ENCODE assay signal across 36 cellular contexts in genomic region chr6:8275667-8276066, GRCh38.
"Had no signal": no experiment of that assay in that cellular context is flagged by ENCODE, and none has a peak within 500 bp of the region (broad histone marks: within the 10 kb centered on the region; RNA-seq: fewer than 3 reads in every experiment).

No MANE protein-coding gene starts in this region.

- H3K9me3 Mint-ChIP-seq: activated B cell treated with CpG ODN at 0.5 μM for 24 hours; activated CD4-positive, alpha-beta memory T cell treated with anti-CD3 and anti-CD28 coated beads for 36 hours; activated CD4-positive, alpha-beta T cell treated with anti-CD3 and anti-CD28 coated beads, Interleukin-2, amount 10 ng/mL, durations not matched to agents 24 days and 14 days; activated CD8-positive, alpha-beta T cell treated with anti-CD3 and anti-CD28 coated beads for 36 hours; activated naive CD4-positive, alpha-beta T cell treated with anti-CD3 and anti-CD28 coated beads for 36 hours; activated naive CD4-positive, alpha-beta T cell treated with anti-CD3 and anti-CD28 coated beads, Interleukin-2, amount 50 U/mL, for 72 hours; activated naive CD8-positive, alpha-beta T cell treated with anti-CD3 and anti-CD28 coated beads for 36 hours; activated T-cell treated with anti-CD3 and anti-CD28 coated beads, Interleukin-2, amount 50 U/mL, for 4 hours; activated T-cell treated with anti-CD3 and anti-CD28 coated beads, Interleukin-2, amount 50 U/mL, for 72 hours; activated T-helper 1 cell treated with anti-CD3 and anti-CD28 coated beads, Interleukin-12 subunit alpha, Interleukin-12 subunit beta, Interleukin-2, Interleukin-4 antibody, amounts not matched to agents 30 ng/mL and 10 ng/mL and 1 ng/mL, durations not matched to agents 14 hours and 24 hours and 36 hours; activated T-helper 17 cell treated with anti-CD3 and anti-CD28 coated beads, Interleukin-2, amount 50 U/mL, for 72 hours; T-helper 2 cell treated with Interferon-gamma antibody and Interleukin-4, amounts not matched to agents 5 μg/mL and 100 μg/mL, for 36 hours had no signal

- H3K4me1 ChIP-seq: adrenal gland, body of pancreas, breast epithelium had no signal

- H3K4me3 Mint-ChIP-seq: activated B cell treated with CpG ODN at 0.5 μM for 24 hours; activated CD4-positive, alpha-beta memory T cell treated with anti-CD3 and anti-CD28 coated beads for 36 hours; activated CD4-positive, alpha-beta T cell treated with anti-CD3 and anti-CD28 coated beads, Interleukin-2, amount 10 ng/mL, durations not matched to agents 24 days and 14 days; activated CD8-positive, alpha-beta T cell treated with anti-CD3 and anti-CD28 coated beads for 36 hours; activated naive CD4-positive, alpha-beta T cell treated with anti-CD3 and anti-CD28 coated beads for 36 hours; activated naive CD8-positive, alpha-beta T cell treated with anti-CD3 and anti-CD28 coated beads for 36 hours; activated T-cell treated with anti-CD3 and anti-CD28 coated beads, Interleukin-2, amount 50 U/mL, for 4 hours; activated T-cell treated with anti-CD3 and anti-CD28 coated beads, Interleukin-2, amount 50 U/mL, for 72 hours; activated T-helper 1 cell treated with anti-CD3 and anti-CD28 coated beads, Interleukin-12 subunit alpha, Interleukin-12 subunit beta, Interleukin-2, Interleukin-4 antibody, amounts not matched to agents 30 ng/mL and 10 ng/mL and 1 ng/mL, durations not matched to agents 14 hours and 24 hours and 36 hours; activated T-helper 17 cell treated with anti-CD3 and anti-CD28 coated beads, Interleukin-2, amount 50 U/mL, for 72 hours; T-helper 2 cell treated with Interferon-gamma antibody and Interleukin-4, amounts not matched to agents 5 μg/mL and 100 μg/mL, for 36 hours had no signal

- H3K36me3 ChIP-seq: adrenal gland, brain microvascular endothelial cell, breast epithelium had no signal

- H3K36me3 Mint-ChIP-seq: activated CD4-positive, alpha-beta memory T cell treated with anti-CD3 and anti-CD28 coated beads for 36 hours; activated naive CD4-positive, alpha-beta T cell treated with anti-CD3 and anti-CD28 coated beads, Interleukin-2, amount 50 U/mL, for 72 hours; activated naive CD8-positive, alpha-beta T cell treated with anti-CD3 and anti-CD28 coated beads for 36 hours had no signal

- H3K27me3 ChIP-seq: adrenal gland, body of pancreas, brain microvascular endothelial cell had no signal

- H3K27ac ChIP-seq: adrenal gland, body of pancreas, brain microvascular endothelial cell, breast epithelium, VCaP had no signal

- FAIRE-seq: astrocyte, colon, TTC549 had no signal

- H3K4me1 Mint-ChIP-seq: activated B cell treated with CpG ODN at 0.5 μM for 24 hours; activated CD4-positive, alpha-beta T cell treated with anti-CD3 and anti-CD28 coated beads, Interleukin-2, amount 10 ng/mL, durations not matched to agents 24 days and 14 days; activated naive CD8-positive, alpha-beta T cell treated with anti-CD3 and anti-CD28 coated beads for 36 hours; activated T-helper 17 cell treated with anti-CD3 and anti-CD28 coated beads, Interleukin-2, amount 50 U/mL, for 72 hours had no signal

- H3K4me3 ChIP-seq: adrenal gland, body of pancreas, breast epithelium had no signal

- H3K27ac Mint-ChIP-seq: activated B cell treated with CpG ODN at 0.5 μM for 24 hours; activated CD4-positive, alpha-beta memory T cell treated with anti-CD3 and anti-CD28 coated beads for 36 hours; activated CD4-positive, alpha-beta T cell treated with anti-CD3 and anti-CD28 coated beads, Interleukin-2, amount 10 ng/mL, durations not matched to agents 24 days and 14 days; activated CD8-positive, alpha-beta T cell treated with anti-CD3 and anti-CD28 coated beads for 36 hours; activated naive CD4-positive, alpha-beta T cell treated with anti-CD3 and anti-CD28 coated beads for 36 hours; activated naive CD8-positive, alpha-beta T cell treated with anti-CD3 and anti-CD28 coated beads for 36 hours; activated T-cell treated with anti-CD3 and anti-CD28 coated beads, Interleukin-2, amount 50 U/mL, for 72 hours; activated T-helper 1 cell treated with anti-CD3 and anti-CD28 coated beads, Interleukin-12 subunit alpha, Interleukin-12 subunit beta, Interleukin-2, Interleukin-4 antibody, amounts not matched to agents 30 ng/mL and 10 ng/mL and 1 ng/mL, durations not matched to agents 14 hours and 24 hours and 36 hours; activated T-helper 17 cell treated with anti-CD3 and anti-CD28 coated beads, Interleukin-2, amount 50 U/mL, for 72 hours; T-helper 2 cell treated with Interferon-gamma antibody and Interleukin-4, amounts not matched to agents 5 μg/mL and 100 μg/mL, for 36 hours had no signal

- DNase-seq: activated B cell treated with CpG ODN at 0.5 μM for 24 hours; activated CD4-positive, alpha-beta memory T cell treated with anti-CD3 and anti-CD28 coated beads for 36 hours; activated CD4-positive, alpha-beta T cell treated with anti-CD3 and anti-CD28 coated beads for 4 hours; activated CD4-positive, alpha-beta T cell treated with anti-CD3 and anti-CD28 coated beads, Interleukin-2, amount 10 ng/mL, durations not matched to agents 24 days and 14 days; activated CD4-positive, alpha-beta T cell treated with anti-CD3 and anti-CD28 coated beads, Interleukin-2, amount 50 U/mL, for 1 hour; activated CD4-positive, alpha-beta T cell treated with anti-CD3 and anti-CD28 coated beads, Interleukin-2, amount 50 U/mL, for 4 hours; activated CD4-positive, CD25-positive, alpha-beta regulatory T cell treated with anti-CD3 and anti-CD28 coated beads, Interleukin-2, amount 50 U/mL, for 72 hours; activated CD8-positive, alpha-beta memory T cell treated with anti-CD3 and anti-CD28 coated beads, Interleukin-2, amount 50 U/mL, for 4 hours; activated CD8-positive, alpha-beta T cell treated with anti-CD3 and anti-CD28 coated beads for 36 hours; activated effector memory CD4-positive, alpha-beta T cell treated with anti-CD3 and anti-CD28 coated beads, Interleukin-2, amount 50 U/mL, for 16 hours; activated gamma-delta T cell treated with Interleukin-2 at 50 U/mL for 16 hours; activated naive CD4-positive, alpha-beta T cell; activated naive CD4-positive, alpha-beta T cell treated with anti-CD3 and anti-CD28 coated beads for 36 hours; activated naive CD4-positive, alpha-beta T cell treated with anti-CD3 and anti-CD28 coated beads, Interleukin-2, amount 50 U/mL, for 16 hours; activated naive CD8-positive, alpha-beta T cell treated with anti-CD3 and anti-CD28 coated beads for 36 hours; activated T-cell treated with anti-CD3 and anti-CD28 coated beads for 4 hours; activated T-cell treated with anti-CD3 and anti-CD28 coated beads, Interleukin-2, amount 50 U/mL, for 1 hour; activated T-cell treated with anti-CD3 and anti-CD28 coated beads, Interleukin-2, amount 50 U/mL, for 4 hours; activated T-cell treated with anti-CD3 and anti-CD28 coated beads, Interleukin-2, amount 50 U/mL, for 72 hours; adrenal gland; amniotic stem cell; aorta; body of pancreas; brain microvascular endothelial cell; central memory CD4-positive, alpha-beta T cell; T-helper 2 cell; T-helper 9 cell had no signal

- ATAC-seq: activated CD8-positive, alpha-beta T cell treated with anti-CD3 and anti-CD28 coated beads for 36 hours; activated naive CD4-positive, alpha-beta T cell treated with anti-CD3 and anti-CD28 coated beads, Interleukin-2, amount 50 U/mL, for 72 hours; activated T-cell treated with anti-CD3 and anti-CD28 coated beads, Interleukin-2, amount 50 U/mL, for 4 hours; activated T-cell treated with anti-CD3 and anti-CD28 coated beads, Interleukin-2, amount 50 U/mL, for 72 hours; activated T-helper 17 cell treated with anti-CD3 and anti-CD28 coated beads, Interleukin-2, amount 50 U/mL, for 72 hours; body of pancreas had no signal

- H3K27me3 Mint-ChIP-seq: activated B cell treated with CpG ODN at 0.5 μM for 24 hours; activated CD4-positive, alpha-beta memory T cell treated with anti-CD3 and anti-CD28 coated beads for 36 hours; activated CD4-positive, alpha-beta T cell treated with anti-CD3 and anti-CD28 coated beads, Interleukin-2, amount 10 ng/mL, durations not matched to agents 24 days and 14 days; activated CD8-positive, alpha-beta T cell treated with anti-CD3 and anti-CD28 coated beads for 36 hours; activated naive CD8-positive, alpha-beta T cell treated with anti-CD3 and anti-CD28 coated beads for 36 hours had no signal

- H3K9me3 ChIP-seq: adrenal gland, body of pancreas, breast epithelium had no signal
